Comparison of ENCODE assay signal across 12 cellular contexts in the genomic region with DNA sequence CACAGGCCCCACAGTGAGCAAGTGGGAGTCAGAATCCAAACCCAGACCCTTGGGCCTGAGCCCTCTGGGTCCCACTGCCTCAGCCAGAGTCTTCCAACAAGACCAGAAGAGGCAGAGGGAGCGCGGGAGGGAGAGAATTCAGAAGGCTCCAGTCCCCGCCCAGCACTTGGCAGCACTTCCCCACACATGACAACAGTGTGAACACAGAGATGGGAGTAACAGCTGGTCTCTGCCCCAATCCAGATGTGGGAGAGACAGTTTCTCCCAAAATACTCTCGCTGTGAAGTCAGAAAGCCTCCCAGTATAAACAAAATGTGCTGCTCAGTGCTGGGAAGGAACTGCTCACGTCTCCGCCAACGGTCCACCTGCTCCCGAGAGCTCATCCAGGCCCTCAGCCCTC.
DNase-seq lines count a peak whose midpoint lies in the region; ATAC-seq and TF ChIP-seq lines count a peak whose summit lies in the region.
"Had no signal": no experiment of that assay in that cellular context is flagged by ENCODE, and none has a peak within 500 bp of the region (broad histone marks: within the 10 kb centered on the region; RNA-seq: fewer than 3 reads in every experiment).

No MANE protein-coding gene starts in this region.

- peak; percentile 77 to 85 (median 80) for ATAC-seq in heart right ventricle

- CTCF ChIA-PET in GM10248 (lab: Yijun Ruan, JAX), result no interaction called here

- H3K4me1 ChIP-seq in heart right ventricle (peaks cover 0 to 54% (median 18%) of the 10 kb centered on the region in 9 donors), ovary (ENCODE audit: insufficient read depth) (peaks cover 7% of the 10 kb centered on the region), uterus (peaks cover 0 to 4% of the 10 kb centered on the region in 2 donors)

- TF ChIP-seq CTCF in heart right ventricle (IDR thresholded peaks at IDR 0.05) (no peak), ovary (IDR thresholded peaks at IDR 0.05) (no peak), uterus (IDR thresholded peaks at IDR 0.05) (no peak), GM10248 (IDR thresholded peaks at IDR 0.05; ENCODE audit: control extremely low read depth, extremely low read depth, low read depth, missing control alignments) (no peak), GM13977 (IDR thresholded peaks at IDR 0.05; ENCODE audit: extremely low read depth, insufficient read depth, missing control alignments) (no peak)

- no peak for TF ChIP-seq EP300 in ovary (IDR thresholded peaks at IDR 0.05)

- H3K36me3 ChIP-seq in heart right ventricle (no peaks in the 10 kb centered on the region), ovary (no peaks in the 10 kb centered on the region), uterus (no peaks in the 10 kb centered on the region)
- H3K36me3 ChIP-seq: WERI-Rb-1 had no signal

- 64 to 71% methylated on average over 8 of the region's 8 CpGs for WGBS in heart right ventricle, 2 donors
- 11 to 14% (median 13%) methylated on average over 8 of the region's 8 CpGs for WGBS in ovary, 3 donors

- H3K27ac ChIP-seq in heart right ventricle, result peak overlapping the region in 6 of 10 donors; percentile 62 to 78 (median 67)
- H3K27ac ChIP-seq in ovary, result peak overlapping the region in 1 of 2 donors; percentile 50
- H3K27ac ChIP-seq in uterus, result peak overlapping the region in 1 of 2 donors; percentile 48
- H3K27ac ChIP-seq: WERI-Rb-1 had no signal

- H3K4me3 ChIP-seq in heart right ventricle, result no peak overlapping the region
- H3K4me3 ChIP-seq in ovary, result no peak overlapping the region
- H3K4me3 ChIP-seq in uterus, result no peak overlapping the region

- peaks cover 0 to 6% (median 0%) of the 10 kb centered on the region in 7 donors for H3K27me3 ChIP-seq in heart right ventricle
- H3K27me3 ChIP-seq in ovary, result no peaks in the 10 kb centered on the region
- H3K27me3 ChIP-seq in uterus, result no peaks in the 10 kb centered on the region

- intact Hi-C loops in heart right ventricle (cut with DNase I) (loop anchor here in 1 of 10 donors (10.0 kb wide), 1 partner anchor 157 kb away; no protein-coding TSS in a partner anchor), ovary (cut with DNase I) (no loop called here), uterus (cut with DNase I; ENCODE audit: low total_unique reads) (no loop called here)

- DNase-seq in anterior cingulate cortex (lab: John Stamatoyannopoulos, UW), result peak in 50 of 58 donors; percentile 7 to 81 (median 51)
- peak; percentile 79 to 89 for DNase-seq in heart right ventricle
- DNase-seq in ovary, result peak; percentile 83 to 91 (median 85)
- DNase-seq in uterus, result peak; percentile 77 to 87
- DNase-seq in SHP77 treated with DMSO at 0.1 percent for 48 hours (lab: John Stamatoyannopoulos, UW), result no peak
- DNase-seq in GM10248 (ENCODE audit: extremely low spot score), result no peak
- DNase-seq in GF-D8 (lab: John Stamatoyannopoulos, UW), result no peak
- DNase-seq in GM13977 (ENCODE audit: low spot score), result no peak
- DNase-seq: mammary epithelial cell, NCI-H510A, SIG-M5, WERI-Rb-1 had no signal

- no peak for TF ChIP-seq POLR2A in ovary (IDR thresholded peaks at IDR 0.05)
- no peak for TF ChIP-seq POLR2A in uterus (IDR thresholded peaks at IDR 0.05)

- H3K9me3 ChIP-seq in heart right ventricle, result no peaks in the 10 kb centered on the region
- H3K9me3 ChIP-seq in ovary, result no peaks in the 10 kb centered on the region
- no peaks in the 10 kb centered on the region for H3K9me3 ChIP-seq in uterus

- in situ Hi-C loops in GM13977 (cut with MboI; ENCODE audit: low pct_unique_long_range_greater_than_20kb, low sequenced_read_pairs, unreplicated experiment), result no loop called here

- POLR2A ChIA-PET in GM10248 (lab: Yijun Ruan, JAX), result no interaction called here

Comparison
In these comparisons a context has a peak if more than half of its experiments do, and no peak if none do; other contexts are left out.
1. DNase-seq: peak in anterior cingulate cortex (50 of 58), heart right ventricle (2 of 2), ovary (5 of 5) and uterus (2 of 2); none in SHP77 treated with DMSO at 0.1 percent for 48 hours (single experiment), GM10248 (single experiment), GF-D8 (single experiment) and GM13977 (single experiment).